In the genomic region with DNA sequence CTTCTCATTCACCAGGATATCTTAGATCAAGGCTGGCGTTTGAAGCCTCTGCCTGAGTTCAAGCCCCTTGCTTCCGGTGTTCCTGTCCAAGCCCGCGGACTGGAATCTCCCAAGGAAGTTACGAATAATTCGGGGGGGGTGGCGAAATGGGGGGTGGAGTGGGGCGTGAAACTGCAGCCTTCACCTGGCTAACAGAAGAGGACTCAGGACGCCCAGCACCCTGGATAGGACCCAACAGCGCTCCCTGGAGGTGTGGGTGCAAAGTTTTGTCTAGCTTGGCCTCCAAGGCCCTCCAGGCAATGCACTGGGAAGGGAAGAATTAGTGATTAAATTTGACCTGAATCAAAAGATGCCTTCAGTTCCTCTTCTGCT, we compare ENCODE assay signal across 8 cellular contexts.
A peak's percentile ranks its signal among the peaks of the same experiment; 100 is the strongest.
DNase-seq lines count a peak whose midpoint lies in the region; ATAC-seq and TF ChIP-seq lines count a peak whose summit lies in the region.

No MANE protein-coding gene starts in this region.

- H3K4me3 ChIP-seq in OCI-LY3 (ENCODE audit: low read length), result peak overlapping the region; percentile 90

- H3K4me1 ChIP-seq in OCI-LY3 (ENCODE audit: low read length), result no peaks in the 10 kb centered on the region

- peak overlapping the region; percentile 86 for H2AFZ ChIP-seq in OCI-LY3 (ENCODE audit: low read depth, low read length)

- peak overlapping the region; percentile 74 for H3K9ac ChIP-seq in OCI-LY3 (ENCODE audit: low read length)

- no peak overlapping the region for H3K27ac ChIP-seq in OCI-LY3 (ENCODE audit: low read length)

- ATAC-seq in stimulated activated naive CD8-positive, alpha-beta T cell treated with anti-CD3 and anti-CD28 coated beads, Interleukin-15, amount 100 ng/mL, for 72 hours, result peak; percentile 53
- no peak for ATAC-seq in GM19463 (IDR thresholded peaks at IDR 0.05; ENCODE audit: unreplicated experiment)

- no peaks in the 10 kb centered on the region for H3K9me3 Mint-ChIP-seq in nephron
- H3K9me3 Mint-ChIP-seq in stimulated activated naive CD8-positive, alpha-beta T cell treated with anti-CD3 and anti-CD28 coated beads, Interleukin-15, amount 100 ng/mL, for 72 hours, result no peaks in the 10 kb centered on the region

- no peaks in the 10 kb centered on the region for H3K9me3 ChIP-seq in OCI-LY3 (ENCODE audit: insufficient read depth, low read length)

- DNase-seq in GM10248 (ENCODE audit: extremely low spot score), result peak; percentile 48
- peak; percentile 59 for DNase-seq in HK-2 (ENCODE audit: unreplicated experiment)
- DNase-seq in activated T-cell treated with anti-CD3 and anti-CD28 coated beads, Interleukin-2, amount 50 U/mL, for 48 hours, result peak; percentile 84 to 86
- DNase-seq in fibroblast of gingiva (ENCODE audit: low read depth), result peak; percentile 52
- DNase-seq in stimulated activated naive CD8-positive, alpha-beta T cell treated with anti-CD3 and anti-CD28 coated beads, Interleukin-15, amount 100 ng/mL, for 72 hours, result peak; percentile 72 to 78

- H3K4me3 Mint-ChIP-seq in nephron, result peak overlapping the region; percentile 91 to 95 (median 94)
- peak overlapping the region; percentile 86 to 95 for H3K4me3 Mint-ChIP-seq in stimulated activated naive CD8-positive, alpha-beta T cell treated with anti-CD3 and anti-CD28 coated beads, Interleukin-15, amount 100 ng/mL, for 72 hours

- H4K20me1 ChIP-seq in OCI-LY3 (ENCODE audit: insufficient read depth, low read length), result no peaks in the 10 kb centered on the region

- peaks cover 28% of the 10 kb centered on the region for H3K4me1 Mint-ChIP-seq in nephron
- H3K4me1 Mint-ChIP-seq in stimulated activated naive CD8-positive, alpha-beta T cell treated with anti-CD3 and anti-CD28 coated beads, Interleukin-15, amount 100 ng/mL, for 72 hours, result peaks cover 45% of the 10 kb centered on the region

- TF ChIP-seq CTCF in GM10248 (IDR thresholded peaks at IDR 0.05; ENCODE audit: control extremely low read depth, extremely low read depth, low read depth, missing control alignments), result peak; percentile 52
- TF ChIP-seq CTCF in OCI-LY3 (IDR thresholded peaks at IDR 0.05; ENCODE audit: low read depth, low read length), result peak; percentile 71
- peak; percentile 49 to 67 (median 56) for TF ChIP-seq CTCF in nephron (IDR thresholded peaks at IDR 0.05; ENCODE audit: unreplicated experiment in 3 of 3)

- H3K79me2 ChIP-seq in OCI-LY3 (ENCODE audit: low read length), result no peaks in the 10 kb centered on the region

- H3K36me3 Mint-ChIP-seq in nephron (ENCODE audit: low read depth), result peaks cover 22% of the 10 kb centered on the region

- CTCF ChIA-PET in GM10248 (lab: Yijun Ruan, JAX), result interaction anchor here (0.7 to 3.2 kb wide), 15 partner anchors 8 to 1023 kb away, joined by 3 to 10 read pairs (median 5); no protein-coding TSS in a partner anchor

- POLR2A ChIA-PET in GM10248 (lab: Yijun Ruan, JAX), result no interaction called here

- peak overlapping the region; percentile 93 for H3K4me2 ChIP-seq in OCI-LY3 (ENCODE audit: low read length)

- no peaks in the 10 kb centered on the region for H3K27me3 Mint-ChIP-seq in nephron (ENCODE audit: low read depth)
- H3K27me3 Mint-ChIP-seq in stimulated activated naive CD8-positive, alpha-beta T cell treated with anti-CD3 and anti-CD28 coated beads, Interleukin-15, amount 100 ng/mL, for 72 hours, result peaks cover 16% of the 10 kb centered on the region

- H3K27ac Mint-ChIP-seq in nephron, result peak overlapping the region; percentile 94 to 99 (median 95)
- H3K27ac Mint-ChIP-seq in stimulated activated naive CD8-positive, alpha-beta T cell treated with anti-CD3 and anti-CD28 coated beads, Interleukin-15, amount 100 ng/mL, for 72 hours, result peak overlapping the region; percentile 66 to 88

- H3K27me3 ChIP-seq in OCI-LY3 (ENCODE audit: low read depth, low read length), result peaks cover 13% of the 10 kb centered on the region

- H3K36me3 ChIP-seq in OCI-LY3 (replicated peaks; ENCODE audit: low read depth, low read length), result no peaks in the 10 kb centered on the region
